ENCODE assay signal across 11 cellular contexts in genomic region chr11:126346586-126346940, GRCh38. TPM values are rescaled to one million over a fixed set of nuclear protein-coding genes. Genes with fewer than 3 reads are reported as not detected.
DNase-seq lines count a peak whose midpoint lies in the region; ATAC-seq and TF ChIP-seq lines count a peak whose summit lies in the region.
"Had no signal": no experiment of that assay in that cellular context is flagged by ENCODE, and none has a peak within 500 bp of the region (broad histone marks: within the 10 kb centered on the region; RNA-seq: fewer than 3 reads in every experiment).

No MANE protein-coding gene starts in this region.

- no peaks in the 10 kb centered on the region for H3K9me3 ChIP-seq in tibial artery
- H3K9me3 ChIP-seq: HAP-1 had no signal

- H3K4me1 ChIP-seq in tibial artery = peaks cover 0 to 56% (median 41%) of the 10 kb centered on the region in 4 donors
- H3K4me1 ChIP-seq: HAP-1 had no signal

- H3K4me3 ChIP-seq in tibial artery = no peak overlapping the region
- H3K4me3 ChIP-seq: HAP-1 had no signal

- TF ChIP-seq CTCF in tibial artery (IDR thresholded peaks at IDR 0.05) = no peak

- peak overlapping the region; percentile 60 for H3K27ac ChIP-seq in layer of hippocampus (ENCODE audit: low read depth, low read length)
- peak overlapping the region; percentile 51 to 68 for H3K27ac ChIP-seq in tibial artery
- H3K27ac ChIP-seq: C4-2B had no signal

- H3K27me3 ChIP-seq in layer of hippocampus (ENCODE audit: control insufficient read depth, insufficient read depth, low read length) (no peaks in the 10 kb centered on the region), tibial artery (no peaks in the 10 kb centered on the region)

- peaks cover 28% of the 10 kb centered on the region for H3K4me1 Mint-ChIP-seq in activated naive CD4-positive, alpha-beta T cell treated with anti-CD3 and anti-CD28 coated beads for 36 hours (ENCODE audit: low read depth)

- no peak overlapping the region for H3K4me3 Mint-ChIP-seq in activated naive CD4-positive, alpha-beta T cell treated with anti-CD3 and anti-CD28 coated beads for 36 hours

- intact Hi-C loops in activated naive CD4-positive, alpha-beta T cell treated with anti-CD3 and anti-CD28 coated beads for 36 hours (cut with micrococcal nuclease) = no loop called here
- intact Hi-C loops in tibial artery (cut with DNase I; ENCODE audit: low total_unique reads) = no loop called here

- no peaks in the 10 kb centered on the region for H3K9me3 Mint-ChIP-seq in activated naive CD4-positive, alpha-beta T cell treated with anti-CD3 and anti-CD28 coated beads for 36 hours
- no peaks in the 10 kb centered on the region for H3K9me3 Mint-ChIP-seq in activated naive CD4-positive, alpha-beta T cell treated with anti-CD3 and anti-CD28 coated beads, Interleukin-2, amount 50 U/mL, for 72 hours

- peaks cover 18% of the 10 kb centered on the region for H3K36me3 Mint-ChIP-seq in activated naive CD4-positive, alpha-beta T cell treated with anti-CD3 and anti-CD28 coated beads for 36 hours (ENCODE audit: low read depth)
- peaks cover 4 to 7% of the 10 kb centered on the region in 2 donors for H3K36me3 Mint-ChIP-seq in activated naive CD4-positive, alpha-beta T cell treated with anti-CD3 and anti-CD28 coated beads, Interleukin-2, amount 50 U/mL, for 72 hours

- H3K36me3 ChIP-seq in tibial artery = peaks cover 0 to 39% (median 8%) of the 10 kb centered on the region in 3 donors

- no peak for DNase-seq in activated naive CD4-positive, alpha-beta T cell treated with anti-CD3 and anti-CD28 coated beads for 36 hours
- no peak for DNase-seq in activated naive CD4-positive, alpha-beta T cell treated with Interleukin-2 at 50 U/mL for 16 hours
- no peak for DNase-seq in activated naive CD4-positive, alpha-beta T cell treated with anti-CD3 and anti-CD28 coated beads, Interleukin-2, amount 50 U/mL, for 72 hours (ENCODE audit: low spot score in 2 of 2)
- DNase-seq in tibial artery (no peak), ureter (ENCODE audit: low spot score) (no peak)
- DNase-seq: T-helper 9 cell had no signal

- H3K27me3 Mint-ChIP-seq in activated naive CD4-positive, alpha-beta T cell treated with anti-CD3 and anti-CD28 coated beads for 36 hours (ENCODE audit: low read depth) = no peaks in the 10 kb centered on the region

- CTCF ChIA-PET in activated naive CD4-positive, alpha-beta T cell treated with anti-CD3 and anti-CD28 coated beads for 36 hours (lab: Charles Lee) = interaction anchor here (1.1 kb wide), 1 partner anchor 134 kb away, joined by 3 read pairs; no protein-coding TSS in a partner anchor

- H3K27ac Mint-ChIP-seq in activated naive CD4-positive, alpha-beta T cell treated with anti-CD3 and anti-CD28 coated beads for 36 hours = peak overlapping the region; percentile 83
- H3K27ac Mint-ChIP-seq in activated naive CD4-positive, alpha-beta T cell treated with anti-CD3 and anti-CD28 coated beads, Interleukin-2, amount 50 U/mL, for 72 hours = peak overlapping the region; percentile 89 to 93

- ATAC-seq in activated naive CD4-positive, alpha-beta T cell treated with anti-CD3 and anti-CD28 coated beads, Interleukin-2, amount 50 U/mL, for 72 hours = no peak
- ATAC-seq in HG03439 (IDR thresholded peaks at IDR 0.05; ENCODE audit: unreplicated experiment) (no peak), GM21619 (IDR thresholded peaks at IDR 0.05; ENCODE audit: unreplicated experiment) (no peak)

RNA-seq across cellular contexts. Expression of gene ST3GAL4, which starts 8.9 kb away (rescaled TPM):
- 1 to 10 TPM; 7.6 to 8.0 TPM for total RNA-seq in activated naive CD4-positive, alpha-beta T cell treated with anti-CD3 and anti-CD28 coated beads for 36 hours
- total RNA-seq in activated naive CD4-positive, alpha-beta T cell treated with anti-CD3 and anti-CD28 coated beads, Interleukin-2, amount 50 U/mL, for 72 hours = 10 to 100 TPM in 1 of 2 donors, 1 to 10 TPM in 1; 7.2 to 10.5 TPM
- total RNA-seq in ureter = 46.4 TPM

RNA-seq across cellular contexts. Expression of gene DCPS, which starts 42.7 kb away (rescaled TPM):
- total RNA-seq in activated naive CD4-positive, alpha-beta T cell treated with anti-CD3 and anti-CD28 coated beads for 36 hours = 10 to 100 TPM; 34.9 to 39.5 TPM
- 10 to 100 TPM; 28.1 to 40.2 TPM for total RNA-seq in activated naive CD4-positive, alpha-beta T cell treated with anti-CD3 and anti-CD28 coated beads, Interleukin-2, amount 50 U/mL, for 72 hours
- 23.2 TPM for total RNA-seq in ureter
